14 cellular contexts compared by ENCODE assay signal in the genomic region with DNA sequence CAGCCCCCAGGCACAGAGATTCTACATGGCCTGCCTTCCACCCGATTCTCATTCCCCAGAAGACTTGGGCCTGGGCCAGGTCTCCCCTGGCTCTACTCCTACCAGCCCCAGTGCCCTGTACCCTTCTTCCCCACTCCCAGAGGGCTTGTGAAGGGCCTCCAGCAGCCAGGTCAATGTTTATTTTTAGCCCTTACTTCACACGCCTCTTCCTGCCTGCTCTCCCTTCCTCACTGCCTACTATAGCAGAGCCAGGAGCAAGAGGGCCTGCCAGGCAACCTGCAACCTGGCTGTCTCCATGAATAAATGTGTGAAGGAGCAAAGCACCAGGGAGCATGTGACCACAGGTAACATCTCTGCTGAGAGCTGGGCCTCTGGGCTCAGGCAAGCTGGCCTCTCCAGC. TPM values are rescaled to one million over a fixed set of nuclear protein-coding genes. Genes with fewer than 3 reads are reported as not detected.
DNase-seq lines count a peak whose midpoint lies in the region; ATAC-seq and TF ChIP-seq lines count a peak whose summit lies in the region.
"Had no signal": no experiment of that assay in that cellular context is flagged by ENCODE, and none has a peak within 500 bp of the region (broad histone marks: within the 10 kb centered on the region; RNA-seq: fewer than 3 reads in every experiment).

No MANE protein-coding gene starts in this region.

- no peak overlapping the region for H3K27ac Mint-ChIP-seq in nephron progenitor cell

- H3K27me3 ChIP-seq in MG63 = no peaks in the 10 kb centered on the region
- no peaks in the 10 kb centered on the region for H3K27me3 ChIP-seq in right lobe of liver
- H3K27me3 ChIP-seq in stomach = no peaks in the 10 kb centered on the region
- H3K27me3 ChIP-seq: adrenal gland had no signal

- TF ChIP-seq EP300 in stomach (IDR thresholded peaks at IDR 0.05) = no peak

- TF ChIP-seq CTCF in right lobe of liver (IDR thresholded peaks at IDR 0.05) = no peak
- no peak for TF ChIP-seq CTCF in nephron progenitor cell (IDR thresholded peaks at IDR 0.05)
- no peak for TF ChIP-seq CTCF in stomach (IDR thresholded peaks at IDR 0.05)

- peaks cover 46% of the 10 kb centered on the region for H3K4me1 Mint-ChIP-seq in nephron progenitor cell

- no peaks in the 10 kb centered on the region for H3K36me3 Mint-ChIP-seq in nephron progenitor cell (ENCODE audit: low read depth)

- H3K9me3 Mint-ChIP-seq in nephron progenitor cell = no peaks in the 10 kb centered on the region

- WGBS in right lobe of liver (ENCODE audit: insufficient coverage, low coverage, low lambda C conversion rate, missing lambda C conversion rate) = 20% methylated on average over 1 of the region's 2 CpGs
- WGBS in stomach, 5 donors = 33 to 59% (median 40%) methylated on average over 2 of the region's 2 CpGs

- no peaks in the 10 kb centered on the region for H3K36me3 ChIP-seq in MG63
- H3K36me3 ChIP-seq in right lobe of liver = no peaks in the 10 kb centered on the region
- H3K36me3 ChIP-seq in stomach = no peaks in the 10 kb centered on the region
- H3K36me3 ChIP-seq: adrenal gland had no signal

- intact Hi-C loops in right lobe of liver (cut with DNase I) = no loop called here
- intact Hi-C loops in stomach (cut with DNase I; ENCODE audit: low total_unique reads) = no loop called here

- H3K4me1 ChIP-seq in right lobe of liver (peaks cover 0 to 9% (median 0%) of the 10 kb centered on the region in 4 donors), stomach (peaks cover 0 to 8% (median 0%) of the 10 kb centered on the region in 4 donors)
- H3K4me1 ChIP-seq: adrenal gland had no signal

- H3K4me3 ChIP-seq in MG63 = no peak overlapping the region
- H3K4me3 ChIP-seq in right lobe of liver = no peak overlapping the region
- no peak overlapping the region for H3K4me3 ChIP-seq in stomach
- H3K4me3 ChIP-seq: adrenal gland, GM23248, smooth muscle cell had no signal

- DNase-seq in DMS153 (lab: John Stamatoyannopoulos, UW) = peak; percentile 69
- peak; percentile 11 for DNase-seq in MG63
- DNase-seq in cerebellar cortex (ENCODE audit: low spot score) = peak; percentile 84
- no peak for DNase-seq in right lobe of liver
- no peak for DNase-seq in nephron progenitor cell
- no peak for DNase-seq in stomach
- DNase-seq in hippocampal formation (lab: John Stamatoyannopoulos, UW) = no peak
- DNase-seq: activated CD4-positive, alpha-beta T cell treated with anti-CD3 and anti-CD28 coated beads, Interleukin-2, amount 50 U/mL, for 48 hours; adrenal gland; GM23248; mesendoderm; SIG-M5 had no signal

- TF ChIP-seq POLR2A in right lobe of liver (IDR thresholded peaks at IDR 0.05) (no peak), stomach (IDR thresholded peaks at IDR 0.05) (no peak)

- no peak overlapping the region for H3K4me3 Mint-ChIP-seq in nephron progenitor cell

- H3K27ac ChIP-seq in right lobe of liver (no peak overlapping the region), stomach (peak overlapping the region in 1 of 5 donors; percentile 20)
- H3K27ac ChIP-seq: GM23248 had no signal

- peaks cover 8% of the 10 kb centered on the region for H3K27me3 Mint-ChIP-seq in nephron progenitor cell (ENCODE audit: low read depth, poor library complexity)

- no peaks in the 10 kb centered on the region for H3K9me3 ChIP-seq in MG63
- no peaks in the 10 kb centered on the region for H3K9me3 ChIP-seq in right lobe of liver
- no peaks in the 10 kb centered on the region for H3K9me3 ChIP-seq in stomach
- H3K9me3 ChIP-seq: adrenal gland had no signal

- peak in 3 of 4 donors; percentile 16 to 42 (median 28) for ATAC-seq in right lobe of liver
- ATAC-seq in HG02798 (IDR thresholded peaks at IDR 0.05; ENCODE audit: poor library complexity, unreplicated experiment) = no peak

RNA-seq across cellular contexts. Expression of gene APEH, which starts 26.4 kb away (rescaled TPM):
- total RNA-seq in MG63 (2014; rRNA removed; shearing (Covaris generic); ENCODE audit: low replicate concordance) = 53.9 and 87.5 TPM in 2 replicates
- 100 to 1,000 TPM in 2 of 6 experiments, 10 to 100 TPM in 4; 60.9 to 114 (median 90.5) TPM for total RNA-seq in right lobe of liver
- total RNA-seq in stomach = 100 to 1,000 TPM in 1 of 5 donors, 10 to 100 TPM in 4; 23.9 to 104 (median 49.4) TPM
- polyA plus RNA-seq in stomach = 10 to 100 TPM; 40.3 to 69.7 (median 46.0) TPM

RNA-seq across cellular contexts. Expression of gene MST1, which starts 41.5 kb away (rescaled TPM):
- 0.33 TPM in 1 of 2 replicates, not detected in the other for total RNA-seq in MG63 (2014; rRNA removed; shearing (Covaris generic); ENCODE audit: low replicate concordance)
- total RNA-seq in right lobe of liver = 100 to 1,000 TPM; 321 to 695 (median 632) TPM
- 100 to 1,000 TPM in 2 of 5 donors, 10 to 100 TPM in 2, 1 to 10 TPM in 1; 6.7 to 172 (median 14.9) TPM for total RNA-seq in stomach
- polyA plus RNA-seq in stomach = 10 to 100 TPM; 18.9 to 36.9 (median 20.5) TPM

RNA-seq across cellular contexts. Expression of gene RNF123, which starts 41.6 kb away (rescaled TPM):
- 8.5 TPM in 2 replicates for total RNA-seq in MG63 (2014; rRNA removed; shearing (Covaris generic); ENCODE audit: low replicate concordance)
- total RNA-seq in right lobe of liver = 10 to 100 TPM; 32.4 to 48.3 (median 39.9) TPM
- total RNA-seq in stomach = 10 to 100 TPM; 19.6 to 75.4 (median 33.3) TPM
- 10 to 100 TPM; 18.1 to 22.8 (median 22.0) TPM for polyA plus RNA-seq in stomach

Comparison
In these comparisons a context has a peak if more than half of its experiments do, and no peak if none do; other contexts are left out.
1. DNase-seq: peak in DMS153 (single experiment), MG63 (single experiment) and cerebellar cortex (single experiment); none in right lobe of liver (0 of 3), nephron progenitor cell (single experiment), stomach (single experiment) and hippocampal formation (0 of 2).